Comparison of ENCODE assay signal across 8 cellular contexts in genomic region chr15:41230345-41230649, GRCh38. TPM values are rescaled to one million over a fixed set of nuclear protein-coding genes. Genes with fewer than 3 reads are reported as not detected.
A peak's percentile ranks its signal among the peaks of the same experiment; 100 is the strongest.
DNase-seq lines count a peak whose midpoint lies in the region; ATAC-seq and TF ChIP-seq lines count a peak whose summit lies in the region.

No MANE protein-coding gene starts in this region.

- no peaks in the 10 kb centered on the region for H3K27me3 ChIP-seq in lower lobe of right lung (ENCODE audit: low read depth)
- H3K27me3 ChIP-seq in tibial artery, result no peaks in the 10 kb centered on the region

- H3K27ac ChIP-seq in lower lobe of right lung (peak overlapping the region; percentile 90), tibial artery (peak overlapping the region; percentile 85 to 92)

- H3K36me3 Mint-ChIP-seq in activated T-cell treated with anti-CD3 and anti-CD28 coated beads, Interleukin-2, amount 50 U/mL, for 72 hours (ENCODE audit: insufficient read depth in 2 of 2), result peaks cover 2% of the 10 kb centered on the region in 2 donors

- peak overlapping the region; percentile 57 for H3K27ac Mint-ChIP-seq in activated T-cell treated with anti-CD3 and anti-CD28 coated beads, Interleukin-2, amount 50 U/mL, for 72 hours

- ATAC-seq in activated T-cell treated with anti-CD3 and anti-CD28 coated beads, Interleukin-2, amount 50 U/mL, for 72 hours (replicated peaks in 1 of 2), result no peak
- ATAC-seq in lower lobe of right lung (no peak), HG03097 (IDR thresholded peaks at IDR 0.05; ENCODE audit: low FRiP score, unreplicated experiment) (no peak)

- in situ Hi-C loops in astrocyte of the cerebellum (cut with HindIII; ENCODE audit: low sequenced_read_pairs), result no loop called here

- peaks cover 0 to 2% of the 10 kb centered on the region in 2 donors for H3K9me3 Mint-ChIP-seq in activated T-cell treated with anti-CD3 and anti-CD28 coated beads, Interleukin-2, amount 50 U/mL, for 72 hours

- no peak for DNase-seq in activated T-cell treated with anti-CD3 and anti-CD28 coated beads, Interleukin-2, amount 50 U/mL, for 72 hours
- DNase-seq in activated T-cell treated with anti-CD3 and anti-CD28 coated beads, Interleukin-2, amount 50 U/mL, for 48 hours, result no peak
- DNase-seq in astrocyte of the cerebellum (ENCODE audit: low read depth) (no peak), lower lobe of right lung (no peak), tibial artery (no peak), NCI-H1694 (lab: John Stamatoyannopoulos, UW) (no peak), 8988T (no peak)

- TF ChIP-seq CTCF in astrocyte of the cerebellum (IDR thresholded peaks at IDR 0.05; ENCODE audit: low read depth, low read length, missing control alignments) (no peak), lower lobe of right lung (IDR thresholded peaks at IDR 0.05) (no peak), tibial artery (IDR thresholded peaks at IDR 0.05) (no peak)

- H3K9me3 ChIP-seq in lower lobe of right lung, result no peaks in the 10 kb centered on the region
- no peaks in the 10 kb centered on the region for H3K9me3 ChIP-seq in tibial artery

- H3K4me3 ChIP-seq in astrocyte of the cerebellum (ENCODE audit: low read depth, low read length), result peak overlapping the region; percentile 95
- H3K4me3 ChIP-seq in lower lobe of right lung, result peak overlapping the region; percentile 76
- peak overlapping the region; percentile 74 to 81 for H3K4me3 ChIP-seq in tibial artery

- peak overlapping the region; percentile 83 to 92 for H3K4me3 Mint-ChIP-seq in activated T-cell treated with anti-CD3 and anti-CD28 coated beads, Interleukin-2, amount 50 U/mL, for 72 hours

- H3K4me1 ChIP-seq in lower lobe of right lung (peaks cover 34% of the 10 kb centered on the region), tibial artery (peaks cover 0 to 23% (median 8%) of the 10 kb centered on the region in 4 donors)

- intact Hi-C loops in lower lobe of right lung (cut with DNase I), result no loop called here
- intact Hi-C loops in tibial artery (cut with DNase I; ENCODE audit: low total_unique reads), result loop anchor here (2.0 to 5.0 kb wide), 2 partner anchors 55 to 187 kb away; partner anchors contain the start of gene RTF1

- H3K27me3 Mint-ChIP-seq in activated T-cell treated with anti-CD3 and anti-CD28 coated beads, Interleukin-2, amount 50 U/mL, for 72 hours (ENCODE audit: low read depth), result no peaks in the 10 kb centered on the region

- peaks cover 31% of the 10 kb centered on the region for H3K4me1 Mint-ChIP-seq in activated T-cell treated with anti-CD3 and anti-CD28 coated beads, Interleukin-2, amount 50 U/mL, for 72 hours (ENCODE audit: low read depth)

- no peaks in the 10 kb centered on the region for H3K36me3 ChIP-seq in lower lobe of right lung
- H3K36me3 ChIP-seq in tibial artery, result no peaks in the 10 kb centered on the region

RNA-seq across cellular contexts. Expression of gene EXD1, which starts 0.3 kb away (rescaled TPM):
- total RNA-seq in activated T-cell treated with anti-CD3 and anti-CD28 coated beads, Interleukin-2, amount 50 U/mL, for 72 hours, result not detected
- total RNA-seq in lower lobe of right lung, result not detected

RNA-seq across cellular contexts. Expression of gene CHP1, which starts 0.8 kb away (rescaled TPM):
- 10 to 100 TPM; 45.0 to 46.7 TPM for total RNA-seq in activated T-cell treated with anti-CD3 and anti-CD28 coated beads, Interleukin-2, amount 50 U/mL, for 72 hours
- 159 TPM for total RNA-seq in lower lobe of right lung
